ENCODE assay signal across 27 cellular contexts in the genomic region with DNA sequence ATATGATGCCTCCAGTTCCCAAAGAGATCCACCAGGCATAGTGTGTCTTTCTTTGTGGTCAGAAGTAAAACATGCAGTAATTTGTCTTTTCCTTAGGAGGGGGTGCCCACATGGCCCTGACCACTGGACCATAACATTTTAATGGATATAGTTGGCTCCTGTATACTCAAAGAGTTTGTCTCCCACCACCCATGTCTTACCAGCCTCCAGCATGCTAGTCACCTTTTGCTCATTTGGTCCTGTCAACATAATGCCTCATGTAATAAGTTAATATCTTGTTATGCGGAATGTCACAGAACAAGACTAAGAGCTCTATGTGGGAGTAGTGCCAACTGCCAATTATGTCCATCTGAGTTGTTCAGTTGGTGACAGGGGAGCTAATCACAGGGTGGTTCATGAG.
"Had no signal": no experiment of that assay in that cellular context is flagged by ENCODE, and none has a peak within 500 bp of the region (broad histone marks: within the 10 kb centered on the region; RNA-seq: fewer than 3 reads in every experiment).

No MANE protein-coding gene starts in this region.

- H3K36me3 ChIP-seq: ascending aorta, breast epithelium, cardiac muscle cell, esophagus muscularis mucosa, gastrocnemius medialis, heart right ventricle had no signal

- ATAC-seq: activated CD4-positive, alpha-beta T cell treated with anti-CD3 and anti-CD28 coated beads for 36 hours; activated naive CD4-positive, alpha-beta T cell treated with anti-CD3 and anti-CD28 coated beads, Interleukin-2, amount 50 U/mL, for 72 hours; activated T-cell treated with anti-CD3 and anti-CD28 coated beads, Interleukin-2, amount 50 U/mL, for 72 hours; effector memory CD8-positive, alpha-beta T cell; foreskin keratinocyte; gastrocnemius medialis; heart right ventricle had no signal

- H3K27me3 ChIP-seq: ascending aorta, breast epithelium, cardiac muscle cell, esophagus muscularis mucosa, gastrocnemius medialis, heart right ventricle had no signal

- H3K4me1 ChIP-seq: ascending aorta, breast epithelium, esophagus muscularis mucosa, foreskin keratinocyte, gastrocnemius medialis had no signal

- H3K9me3 ChIP-seq: ascending aorta, breast epithelium, esophagus muscularis mucosa, gastrocnemius medialis, heart right ventricle had no signal

- DNase-seq: activated CD4-positive, alpha-beta memory T cell treated with anti-CD3 and anti-CD28 coated beads, Interleukin-2, amount 10 ng/mL, durations not matched to agents 7 days and 5 days; activated CD4-positive, alpha-beta T cell treated with anti-CD3 and anti-CD28 coated beads for 36 hours; activated CD4-positive, alpha-beta T cell treated with anti-CD3 and anti-CD28 coated beads, Interleukin-2, amount 10 ng/mL, durations not matched to agents 7 days and 5 days; activated CD4-positive, alpha-beta T cell treated with anti-CD3 and anti-CD28 coated beads, Interleukin-2, amount 50 U/mL, for 4 hours; activated CD4-positive, CD25-positive, alpha-beta regulatory T cell; activated CD4-positive, CD25-positive, alpha-beta regulatory T cell treated with anti-CD3 and anti-CD28 coated beads, Interleukin-2, amount 50 U/mL, for 72 hours; activated CD8-positive, alpha-beta memory T cell treated with anti-CD3 and anti-CD28 coated beads, Interleukin-2, amount 50 U/mL, for 48 hours; activated gamma-delta T cell; activated naive CD4-positive, alpha-beta T cell; activated naive CD4-positive, alpha-beta T cell treated with anti-CD3 and anti-CD28 coated beads, Interleukin-2, amount 10 ng/mL, durations not matched to agents 7 days and 5 days; activated naive CD8-positive, alpha-beta T cell treated with anti-CD3 and anti-CD28 coated beads, Interleukin-2, amount 10 ng/mL, durations not matched to agents 7 days and 5 days; activated T-cell treated with anti-CD3 and anti-CD28 coated beads for 4 hours; activated T-cell treated with anti-CD3 and anti-CD28 coated beads, Interleukin-2, amount 50 U/mL, for 24 hours; activated T-cell treated with anti-CD3 and anti-CD28 coated beads, Interleukin-2, amount 50 U/mL, for 72 hours; effector CD4-positive, alpha-beta T cell; effector memory CD8-positive, alpha-beta T cell; erythroblast; foreskin keratinocyte; gastrocnemius medialis; heart right ventricle; T-helper 2 cell had no signal

- H3K4me3 ChIP-seq: ascending aorta, breast epithelium, cardiac muscle cell, coronary artery, esophagus muscularis mucosa, gastrocnemius medialis, heart right ventricle had no signal

- H3K27ac ChIP-seq: ascending aorta, breast epithelium, cardiac muscle cell, coronary artery, esophagus muscularis mucosa, foreskin keratinocyte, gastrocnemius medialis, heart right ventricle had no signal
